ENCODE assay signal across 8 cellular contexts in the genomic region with DNA sequence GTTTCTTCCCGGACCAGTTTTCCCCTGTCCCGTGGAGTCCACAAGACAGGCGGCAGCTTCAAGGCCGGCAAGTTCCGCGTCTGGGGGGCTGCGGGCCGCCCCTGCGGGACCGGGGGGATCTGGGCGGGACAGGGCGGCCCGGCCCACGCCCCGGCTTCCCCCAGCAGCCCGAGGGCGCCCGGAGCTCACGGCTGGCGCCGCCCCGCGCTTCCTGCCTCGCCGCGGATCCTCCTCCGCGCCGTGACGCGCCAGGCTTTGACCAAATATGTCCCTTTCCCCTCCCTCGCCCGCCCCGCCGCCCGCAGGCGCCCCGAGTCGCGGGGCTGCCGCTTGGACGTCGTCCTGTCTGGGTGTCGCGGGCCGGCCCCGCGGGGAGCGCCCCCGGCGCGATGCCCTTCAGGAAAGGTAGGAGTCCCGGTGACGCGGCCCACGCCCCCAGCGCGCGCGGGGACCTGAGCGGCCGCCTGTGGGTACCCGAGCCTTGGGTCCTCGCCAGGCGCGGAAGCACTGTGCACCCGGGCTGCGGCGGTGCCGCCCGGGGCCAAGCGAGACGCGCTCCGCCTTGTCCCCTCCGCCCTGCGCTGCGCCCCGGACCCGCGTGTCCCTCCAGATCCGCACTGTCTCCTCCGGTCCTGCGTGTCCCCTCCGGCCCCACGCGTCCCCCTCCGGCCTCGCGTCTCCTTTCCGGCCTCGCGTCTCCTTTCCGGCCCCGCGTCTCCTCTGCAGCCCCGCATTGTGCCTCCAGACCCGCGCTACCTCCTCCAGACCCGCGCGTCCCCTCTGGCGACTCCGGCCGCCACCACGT. TPM values are rescaled to one million over a fixed set of nuclear protein-coding genes. Genes with fewer than 3 reads are reported as not detected.
DNase-seq lines count a peak whose midpoint lies in the region; ATAC-seq and TF ChIP-seq lines count a peak whose summit lies in the region.

No MANE protein-coding gene starts in this region.

- peak; percentile 5 for DNase-seq in NCI-H128 (lab: John Stamatoyannopoulos, UW; ENCODE audit: unreplicated experiment)
- DNase-seq in central memory CD8-positive, alpha-beta T cell (ENCODE audit: low spot score in 2 of 2), result peak; percentile 75 to 77
- no peak for DNase-seq in kidney epithelial cell (ENCODE audit: low read depth)
- peak; percentile 94 for DNase-seq in stimulated activated CD4-positive, alpha-beta T cell treated with anti-CD3 and anti-CD28 coated beads, Interleukin-15, amount 100 ng/mL, for 24 hours
- DNase-seq in NCI-H2107 treated with DMSO at 0.1 percent for 48 hours (lab: John Stamatoyannopoulos, UW; ENCODE audit: unreplicated experiment), result no peak

- peaks cover 59% of the 10 kb centered on the region for H3K4me1 Mint-ChIP-seq in central memory CD8-positive, alpha-beta T cell

- H3K36me3 Mint-ChIP-seq in central memory CD8-positive, alpha-beta T cell (ENCODE audit: insufficient read depth), result peaks cover 9% of the 10 kb centered on the region

- no peaks in the 10 kb centered on the region for H3K9me3 Mint-ChIP-seq in central memory CD8-positive, alpha-beta T cell

- peak overlapping the region; percentile 93 for H3K4me3 Mint-ChIP-seq in central memory CD8-positive, alpha-beta T cell

- no peaks in the 10 kb centered on the region for H3K27me3 ChIP-seq in kidney epithelial cell (ENCODE audit: control insufficient read depth, insufficient read depth, low read length)

- H3K27me3 Mint-ChIP-seq in central memory CD8-positive, alpha-beta T cell, result peaks cover 4% of the 10 kb centered on the region

- H3K27ac Mint-ChIP-seq in central memory CD8-positive, alpha-beta T cell (ENCODE audit: low read depth), result peak overlapping the region; percentile 84

- H3K4me3 ChIP-seq in kidney epithelial cell (ENCODE audit: low read depth, low read length), result peak overlapping the region; percentile 77

- no peak for TF ChIP-seq CTCF in kidney epithelial cell (IDR thresholded peaks at IDR 0.05; ENCODE audit: insufficient read depth, low read length, poor library complexity, severe bottlenecking)

- ATAC-seq in GM18498 (IDR thresholded peaks at IDR 0.05; ENCODE audit: unreplicated experiment) (peak; percentile 87), HG02642 (IDR thresholded peaks at IDR 0.05; ENCODE audit: poor library complexity, unreplicated experiment) (peak; percentile 79)
- peak; percentile 80 to 82 for ATAC-seq in activated CD4-positive, CD25-positive, alpha-beta regulatory T cell treated with anti-CD3 and anti-CD28 coated beads, Interleukin-2, amount 50 U/mL, for 24 hours
- ATAC-seq in central memory CD8-positive, alpha-beta T cell (replicated peaks; ENCODE audit: extremely low read depth, poor library complexity, severe bottlenecking), result peak; percentile 83

- no peaks in the 10 kb centered on the region for H3K36me3 ChIP-seq in kidney epithelial cell (ENCODE audit: control insufficient read depth, insufficient read depth, low read length)

RNA-seq across cellular contexts. Expression of a gene that starts 56.0 kb away (rescaled TPM):
- 37.8 and 48.7 TPM in 2 replicates for total RNA-seq in kidney epithelial cell

RNA-seq across cellular contexts. Expression of a gene that starts 57.9 kb away (rescaled TPM):
- total RNA-seq in kidney epithelial cell, result 44.5 and 44.6 TPM in 2 replicates

Comparison
In these comparisons a context has a peak if more than half of its experiments do, and no peak if none do; other contexts are left out.
1. DNase-seq: peak in NCI-H128 (single experiment), central memory CD8-positive, alpha-beta T cell (2 of 2) and stimulated activated CD4-positive, alpha-beta T cell treated with anti-CD3 and anti-CD28 coated beads, Interleukin-15, amount 100 ng/mL, for 24 hours (single experiment); none in kidney epithelial cell (single experiment) and NCI-H2107 treated with DMSO at 0.1 percent for 48 hours (single experiment).
2. Peak in every context shown above with its lines, with median percentiles within 50 percentile points of each other: ATAC-seq.